ENCODE assay signal across 1 cellular context in genomic region chr6:29035951-29036350, GRCh38.
TF ChIP-seq lines count a peak whose summit lies in the region.

No MANE protein-coding gene starts in this region.

TF ChIP-seq in K562, 482 proteins besides CTCF, POLR2A, EP300 and RAD21:
- TF ChIP-seq ZBTB33 (CRISPR knock-in tag; IDR thresholded peaks at IDR 0.05) = peak; percentile 39; the same call in 1 of the 2 replicates
- no peak for TF ChIP-seq HDAC8 (tag; IDR thresholded peaks at IDR 0.05)
- no peak for TF ChIP-seq NFIC (IDR thresholded peaks at IDR 0.05)
- TF ChIP-seq NR2F6 (CRISPR knock-in tag; IDR thresholded peaks at IDR 0.05) = no peak
- no peak for TF ChIP-seq GTF2E2 (tag; IDR thresholded peaks at IDR 0.05)
- no peak for TF ChIP-seq XRCC3 (IDR thresholded peaks at IDR 0.05)
- TF ChIP-seq ZNF778 (CRISPR knock-in tag; IDR thresholded peaks at IDR 0.05) = no peak
- TF ChIP-seq ZNF592 (IDR thresholded peaks at IDR 0.05) = no peak
- TF ChIP-seq FOXK1 (CRISPR knock-in tag; IDR thresholded peaks at IDR 0.05; ENCODE audit: borderline replicate concordance) = no peak
